15 cellular contexts compared by ENCODE assay signal in the genomic region with DNA sequence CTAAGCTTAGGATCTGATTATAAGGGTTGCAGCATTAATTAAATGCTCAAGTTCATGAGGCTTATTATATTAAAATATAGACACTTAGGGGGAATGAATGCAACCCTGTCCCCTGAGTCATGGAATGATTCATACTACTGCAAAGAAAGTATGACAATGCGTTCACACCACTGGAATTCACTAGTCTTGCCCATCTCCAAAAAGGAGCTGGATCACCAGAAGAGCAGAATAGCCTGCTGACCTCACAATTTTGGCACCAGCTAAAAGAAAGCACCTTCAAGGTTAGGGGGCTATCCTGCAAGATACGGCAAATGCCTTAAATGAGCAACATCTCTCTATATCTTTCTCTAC. TPM values are rescaled to one million over a fixed set of nuclear protein-coding genes. Genes with fewer than 3 reads are reported as not detected.
DNase-seq lines count a peak whose midpoint lies in the region; ATAC-seq and TF ChIP-seq lines count a peak whose summit lies in the region.
"Had no signal": no experiment of that assay in that cellular context is flagged by ENCODE, and none has a peak within 500 bp of the region (broad histone marks: within the 10 kb centered on the region; RNA-seq: fewer than 3 reads in every experiment).

No MANE protein-coding gene starts in this region.

- no peak overlapping the region for H3K27ac ChIP-seq in mammary epithelial cell (ENCODE audit: insufficient read depth, low read depth, low read length)
- no peak overlapping the region for H3K27ac ChIP-seq in naive thymus-derived CD4-positive, alpha-beta T cell (ENCODE audit: low read depth, low read length)
- H3K27ac ChIP-seq in adrenal gland = no peak overlapping the region
- H3K27ac ChIP-seq in WERI-Rb-1 = no peak overlapping the region
- H3K27ac ChIP-seq: C4-2B, cardiac muscle cell, KMS-11 had no signal

- no peaks in the 10 kb centered on the region for H4K20me1 ChIP-seq in mammary epithelial cell (ENCODE audit: insufficient read depth, low read length)

- no peak for TF ChIP-seq POLR2A in adrenal gland (IDR thresholded peaks at IDR 0.05)

- dilution Hi-C loops in mammary epithelial cell (cut with HindIII; ENCODE audit: low sequenced_read_pairs) = no loop called here

- H3K4me3 ChIP-seq in AG10803 (ENCODE audit: low read length) = no peak overlapping the region
- no peak overlapping the region for H3K4me3 ChIP-seq in mammary epithelial cell (replicated peaks in 1 of 3; ENCODE audit: insufficient read depth in 1 of 3, low read depth in 2 of 3, low read length in 3 of 3)
- H3K4me3 ChIP-seq in naive thymus-derived CD4-positive, alpha-beta T cell (ENCODE audit: low read length) = no peak overlapping the region
- H3K4me3 ChIP-seq in adrenal gland = no peak overlapping the region
- no peak overlapping the region for H3K4me3 ChIP-seq in WERI-Rb-1 (ENCODE audit: low read depth, low read length)
- H3K4me3 ChIP-seq: cardiac muscle cell had no signal

- no peak for TF ChIP-seq CTCF in AG10803 (conservative IDR thresholded peaks at IDR 0.05; ENCODE audit: low read length)
- TF ChIP-seq CTCF in mammary epithelial cell (conservative IDR thresholded peaks at IDR 0.05 in 1 of 2, IDR thresholded peaks at IDR 0.05 in 1 of 2; ENCODE audit: extremely low read depth in 1 of 2, insufficient read depth in 1 of 2, low read depth in 1 of 2, low read length in 2 of 2) = no peak
- no peak for TF ChIP-seq CTCF in adrenal gland (IDR thresholded peaks at IDR 0.05)
- TF ChIP-seq CTCF in WERI-Rb-1 (IDR thresholded peaks at IDR 0.05; ENCODE audit: low read depth, low read length) = no peak

- DNase-seq in AG10803 (ENCODE audit: low read depth) = peak; percentile 83
- peak; percentile 19 for DNase-seq in LoVo (ENCODE audit: low spot score)
- peak; percentile 71 for DNase-seq in mammary epithelial cell
- peak; percentile 79 for DNase-seq in kidney tubule cell (ENCODE audit: low spot score)
- no peak for DNase-seq in SIG-M5 (lab: John Stamatoyannopoulos, UW)
- no peak for DNase-seq in naive thymus-derived CD4-positive, alpha-beta T cell
- DNase-seq in adrenal gland = no peak
- DNase-seq in WERI-Rb-1 = no peak
- DNase-seq: activated CD4-positive, alpha-beta T cell treated with anti-CD3 and anti-CD28 coated beads for 4 hours; activated T-cell treated with anti-CD3 and anti-CD28 coated beads, Interleukin-2, amount 50 U/mL, for 48 hours; NCI-H2081; stimulated activated naive CD8-positive, alpha-beta T cell treated with anti-CD3 and anti-CD28 coated beads, Interleukin-15, Interleukin-2, amounts not matched to agents 100 U/mL and 50 U/mL, for 24 hours had no signal

- in situ Hi-C loops in mammary epithelial cell (cut with MboI; ENCODE audit: low sequenced_read_pairs in 2 of 2) = no loop called here

- H3K4me2 ChIP-seq in mammary epithelial cell (ENCODE audit: insufficient read depth, low read depth, low read length) = peak overlapping the region; percentile 15
- H3K4me2 ChIP-seq: KMS-11 had no signal

- 25% methylated on average over 2 of the region's 2 CpGs for WGBS in mammary epithelial cell (ENCODE audit: low coverage, missing lambda C conversion rate)
- WGBS in adrenal gland, 4 donors = 69 to 79% (median 73%) methylated on average over 2 of the region's 2 CpGs

- peaks cover 21 to 43% (median 26%) of the 10 kb centered on the region in 5 donors for H3K27me3 Mint-ChIP-seq in naive thymus-derived CD4-positive, alpha-beta T cell

- no peaks in the 10 kb centered on the region for H3K4me1 Mint-ChIP-seq in naive thymus-derived CD4-positive, alpha-beta T cell

- intact Hi-C loops in mammary epithelial cell (cut with micrococcal nuclease) (no loop called here), adrenal gland (cut with DNase I) (no loop called here)
- intact Hi-C loops in naive thymus-derived CD4-positive, alpha-beta T cell (cut with micrococcal nuclease) = no loop called here

- no peak overlapping the region for H3K9ac ChIP-seq in mammary epithelial cell (ENCODE audit: insufficient read depth, low read length)
- H3K9ac ChIP-seq: KMS-11 had no signal

- H3K36me3 Mint-ChIP-seq in naive thymus-derived CD4-positive, alpha-beta T cell = no peaks in the 10 kb centered on the region

- H3K4me3 Mint-ChIP-seq in naive thymus-derived CD4-positive, alpha-beta T cell = no peak overlapping the region

- POLR2A ChIA-PET in naive thymus-derived CD4-positive, alpha-beta T cell (lab: Charles Lee) = no interaction called here

- H2AFZ ChIP-seq in mammary epithelial cell (ENCODE audit: low read depth, low read length) = no peak overlapping the region

- H3K27me3 ChIP-seq in mammary epithelial cell (ENCODE audit: insufficient read depth, low read length) = no peaks in the 10 kb centered on the region
- H3K27me3 ChIP-seq in naive thymus-derived CD4-positive, alpha-beta T cell (ENCODE audit: control insufficient read depth in 2 of 2, insufficient read depth in 2 of 2, low read length in 2 of 2) = no peaks in the 10 kb centered on the region
- no peaks in the 10 kb centered on the region for H3K27me3 ChIP-seq in adrenal gland
- H3K27me3 ChIP-seq in WERI-Rb-1 (ENCODE audit: insufficient read depth, low read depth, severe bottlenecking) = no peaks in the 10 kb centered on the region
- H3K27me3 ChIP-seq: cardiac muscle cell had no signal

- H3K36me3 ChIP-seq in mammary epithelial cell (ENCODE audit: insufficient read depth, low read length) = no peaks in the 10 kb centered on the region
- H3K36me3 ChIP-seq in naive thymus-derived CD4-positive, alpha-beta T cell (ENCODE audit: control insufficient read depth in 2 of 3, insufficient read depth in 3 of 3, low read length in 3 of 3) = no peaks in the 10 kb centered on the region
- H3K36me3 ChIP-seq in adrenal gland (replicated peaks in 1 of 2) = no peaks in the 10 kb centered on the region
- H3K36me3 ChIP-seq in WERI-Rb-1 = no peaks in the 10 kb centered on the region
- H3K36me3 ChIP-seq: cardiac muscle cell had no signal

- CTCF ChIA-PET in mammary epithelial cell (lab: Charles Lee; ENCODE audit: low non-redundant PET) = no interaction called here
- CTCF ChIA-PET in naive thymus-derived CD4-positive, alpha-beta T cell (lab: Charles Lee) = no interaction called here

- no peaks in the 10 kb centered on the region for H3K79me2 ChIP-seq in mammary epithelial cell (ENCODE audit: insufficient read depth, low read length)

- H3K4me1 ChIP-seq in mammary epithelial cell (ENCODE audit: insufficient read depth, low read length) = peaks cover 14% of the 10 kb centered on the region
- H3K4me1 ChIP-seq in naive thymus-derived CD4-positive, alpha-beta T cell (ENCODE audit: control insufficient read depth in 2 of 2, insufficient read depth in 2 of 2, low read length in 2 of 2) = no peaks in the 10 kb centered on the region
- no peaks in the 10 kb centered on the region for H3K4me1 ChIP-seq in adrenal gland (replicated peaks in 1 of 2)

- peaks cover 0 to 10% (median 3%) of the 10 kb centered on the region in 11 donors for H3K9me3 Mint-ChIP-seq in naive thymus-derived CD4-positive, alpha-beta T cell

- H3K27ac Mint-ChIP-seq in naive thymus-derived CD4-positive, alpha-beta T cell = no peak overlapping the region

- no peak for ATAC-seq in naive thymus-derived CD4-positive, alpha-beta T cell
- ATAC-seq: stimulated activated naive CD8-positive, alpha-beta T cell treated with anti-CD3 and anti-CD28 coated beads, Interleukin-15, Interleukin-2, amounts not matched to agents 100 U/mL and 50 U/mL, for 24 hours had no signal

- H3K9me3 ChIP-seq in mammary epithelial cell (replicated peaks; ENCODE audit: insufficient read depth, low read length) (no peaks in the 10 kb centered on the region), adrenal gland (replicated peaks in 1 of 3) (no peaks in the 10 kb centered on the region), WERI-Rb-1 (ENCODE audit: severe bottlenecking) (no peaks in the 10 kb centered on the region)
- H3K9me3 ChIP-seq in naive thymus-derived CD4-positive, alpha-beta T cell (ENCODE audit: control insufficient read depth in 2 of 3, low read length in 3 of 3) = no peaks in the 10 kb centered on the region

- no TSS peak for BruUV-seq in mammary epithelial cell (replicated peaks; lab: Mats Ljungman, UMichigan)

RNA-seq across cellular contexts. Expression of gene TMED7, which starts 32.0 kb away (rescaled TPM):
- total RNA-seq in mammary epithelial cell (100 to 1,000 TPM in 1 of 2 donors, 10 to 100 TPM in 1; 95.6 to 132 TPM), adrenal gland (100 to 1,000 TPM in 3 of 8 donors, 10 to 100 TPM in 5; 45.8 to 205 (median 94.3) TPM)
- polyA plus RNA-seq in mammary epithelial cell (43.6 TPM), adrenal gland (100 to 1,000 TPM in 1 of 3 donors, 10 to 100 TPM in 1, 1 to 10 TPM in 1; 9.3 to 123 (median 13.5) TPM)
- polyA minus RNA-seq in mammary epithelial cell = 51.4 TPM
- 10 to 100 TPM; 41.7 to 58.0 (median 47.5) TPM for total RNA-seq in naive thymus-derived CD4-positive, alpha-beta T cell
- polyA plus RNA-seq in naive thymus-derived CD4-positive, alpha-beta T cell = 10 to 100 TPM; 31.5 to 42.9 TPM

RNA-seq across cellular contexts. Expression of gene TICAM2, which starts 55.6 kb away (rescaled TPM):
- total RNA-seq in mammary epithelial cell (under 1 TPM; 0.83 to 0.96 TPM), adrenal gland (1 to 10 TPM; 1.8 to 9.3 (median 4.5) TPM)
- polyA plus RNA-seq in mammary epithelial cell (0.23 TPM), adrenal gland (1 to 10 TPM; 2.3 to 2.7 (median 2.7) TPM)
- not detected for polyA minus RNA-seq in mammary epithelial cell
- total RNA-seq in naive thymus-derived CD4-positive, alpha-beta T cell = 1 to 10 TPM in 4 of 5 experiments, under 1 TPM in 1; 0.93 to 3.7 (median 1.9) TPM
- polyA plus RNA-seq in naive thymus-derived CD4-positive, alpha-beta T cell = under 1 TPM; 0.14 to 0.60 TPM

Comparison
In these comparisons a context has a peak if more than half of its experiments do, and no peak if none do; other contexts are left out.
1. DNase-seq: peak in AG10803 (single experiment), LoVo (single experiment), mammary epithelial cell (single experiment) and kidney tubule cell (single experiment); none in SIG-M5 (single experiment), naive thymus-derived CD4-positive, alpha-beta T cell (0 of 9), adrenal gland (0 of 7) and WERI-Rb-1 (single experiment).